ENCODE assay signal across 4 cellular contexts in genomic region chr15:81093961-81094360, GRCh38. TPM values are rescaled to one million over a fixed set of nuclear protein-coding genes. Genes with fewer than 3 reads are reported as not detected.
"Had no signal": no experiment of that assay in that cellular context is flagged by ENCODE, and none has a peak within 500 bp of the region (broad histone marks: within the 10 kb centered on the region; RNA-seq: fewer than 3 reads in every experiment).

No MANE protein-coding gene starts in this region.

- H3K4me3 ChIP-seq: GM12878 had no signal

- ATAC-seq: GM12878 had no signal

- DNase-seq: GDM1, GF-D8 had no signal

RNA-seq across cellular contexts. Expression of gene CFAP161, which starts 40.1 kb away (rescaled TPM):
- total RNA-seq: G401 had no signal
- polyA plus RNA-seq: GM12878 had no signal
